Comparison of ENCODE assay signal across 19 cellular contexts in the genomic region with DNA sequence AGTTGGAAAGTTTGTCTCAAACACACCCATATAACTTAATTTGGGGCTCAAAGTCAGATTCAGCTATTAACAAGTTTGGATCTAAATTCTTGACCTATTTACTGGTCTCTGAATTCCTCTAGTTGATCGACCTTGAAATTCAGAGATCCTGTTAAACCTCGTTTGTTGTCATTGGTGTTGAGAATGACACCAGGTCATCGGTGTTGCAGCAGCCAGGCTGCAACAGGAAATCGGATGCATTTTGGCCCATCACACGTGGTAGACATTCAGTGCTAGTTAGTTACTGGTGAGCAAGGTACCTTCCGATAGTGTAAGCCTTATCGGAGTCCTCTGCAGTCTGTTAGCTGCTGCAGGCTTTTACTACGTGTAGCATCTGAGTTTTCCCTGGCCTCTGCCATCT.
DNase-seq lines count a peak whose midpoint lies in the region; ATAC-seq, FAIRE-seq and TF ChIP-seq lines count a peak whose summit lies in the region.
"Had no signal": no experiment of that assay in that cellular context is flagged by ENCODE, and none has a peak within 500 bp of the region (broad histone marks: within the 10 kb centered on the region; RNA-seq: fewer than 3 reads in every experiment).

No MANE protein-coding gene starts in this region.

- H2BK15ac ChIP-seq in mesendoderm (replicated peaks; ENCODE audit: low read depth) = no peak overlapping the region

- TF ChIP-seq POLR2A in body of pancreas (IDR thresholded peaks at IDR 0.05) = no peak

- H4K5ac ChIP-seq in mesendoderm (ENCODE audit: low read length) = no peak overlapping the region

- H3K23ac ChIP-seq in mesendoderm (ENCODE audit: low read length) = no peak overlapping the region

- H3K36me3 ChIP-seq in body of pancreas (replicated peaks in 1 of 2; ENCODE audit: insufficient read depth in 1 of 2, low read depth in 2 of 2) = no peaks in the 10 kb centered on the region
- H3K36me3 ChIP-seq in mesendoderm (ENCODE audit: control insufficient read depth, insufficient read depth, low read length) = no peaks in the 10 kb centered on the region

- no peak overlapping the region for H3K56ac ChIP-seq in mesendoderm (ENCODE audit: low read length)

- no peak overlapping the region for H3K18ac ChIP-seq in mesendoderm (ENCODE audit: low read length)

- H3K79me2 ChIP-seq in mesendoderm (ENCODE audit: control insufficient read depth, insufficient read depth, low read length) = no peaks in the 10 kb centered on the region

- no peak for TF ChIP-seq CTCF in body of pancreas (IDR thresholded peaks at IDR 0.05)

- no peak overlapping the region for H2AK5ac ChIP-seq in mesendoderm (ENCODE audit: low read length)

- no peak overlapping the region for H3K9ac ChIP-seq in mesendoderm (ENCODE audit: low read length)
- H3K9ac ChIP-seq: BLaER1 had no signal

- H3K4ac ChIP-seq in mesendoderm (ENCODE audit: low read depth, low read length) = no peak overlapping the region

- WGBS in body of pancreas, 2 donors = 62 to 74% methylated on average over 8 of the region's 8 CpGs
- no CpG with 5 or more reads among the region's 8 CpGs for WGBS in mesendoderm (ENCODE audit: extremely low coverage, insufficient coverage, low lambda C conversion rate)

- no peak overlapping the region for H2BK5ac ChIP-seq in mesendoderm (ENCODE audit: low read length)

- H3K4me1 ChIP-seq in body of pancreas (peaks cover 53% of the 10 kb centered on the region), mesendoderm (ENCODE audit: control insufficient read depth, low read depth, low read length) (peaks cover 6% of the 10 kb centered on the region)
- H3K4me1 ChIP-seq: Caco-2 had no signal

- peak; percentile 77 for FAIRE-seq in HTR-8/SVneo (lab: Jason Lieb, UNC)
- FAIRE-seq: A204.1, G401.6, GM12892 had no signal

- no peaks in the 10 kb centered on the region for H3K27me3 Mint-ChIP-seq in activated CD4-positive, alpha-beta memory T cell treated with anti-CD3 and anti-CD28 coated beads, Interleukin-2, amount 10 ng/mL, durations not matched to agents 7 days and 5 days
- H3K27me3 Mint-ChIP-seq in activated T-cell treated with anti-CD3 and anti-CD28 coated beads, Interleukin-2, amount 50 U/mL, for 24 hours = no peaks in the 10 kb centered on the region
- H3K27me3 Mint-ChIP-seq: B cell; CD4-positive, CD25-positive, alpha-beta regulatory T cell had no signal

- CTCF ChIA-PET in activated CD4-positive, alpha-beta memory T cell treated with anti-CD3 and anti-CD28 coated beads, Interleukin-2, amount 10 ng/mL, durations not matched to agents 7 days and 5 days (lab: Charles Lee) = interaction anchor here (0.7 kb wide), 1 partner anchor 82 kb away, joined by 3 read pairs; no protein-coding TSS in a partner anchor

- H3K4me3 Mint-ChIP-seq in activated CD4-positive, alpha-beta memory T cell treated with anti-CD3 and anti-CD28 coated beads, Interleukin-2, amount 10 ng/mL, durations not matched to agents 7 days and 5 days = no peak overlapping the region
- H3K4me3 Mint-ChIP-seq in activated T-cell treated with anti-CD3 and anti-CD28 coated beads, Interleukin-2, amount 50 U/mL, for 24 hours = no peak overlapping the region
- H3K4me3 Mint-ChIP-seq: B cell; CD4-positive, CD25-positive, alpha-beta regulatory T cell; CD8-positive, alpha-beta T cell; H9 had no signal

- no peak for DNase-seq in HTR-8/SVneo (ENCODE audit: insufficient read length, low spot score)
- no peak for DNase-seq in body of pancreas
- peak; percentile 73 for DNase-seq in mesendoderm
- no peak for DNase-seq in activated CD4-positive, alpha-beta memory T cell treated with anti-CD3 and anti-CD28 coated beads, Interleukin-2, amount 10 ng/mL, durations not matched to agents 7 days and 5 days
- DNase-seq in 8988T = no peak
- no peak for DNase-seq in activated T-cell treated with anti-CD3 and anti-CD28 coated beads, Interleukin-2, amount 50 U/mL, for 24 hours
- DNase-seq: Caco-2; CD4-positive, CD25-positive, alpha-beta regulatory T cell; CD8-positive, alpha-beta T cell; DMS153; DND-41; H9 had no signal

- no peaks in the 10 kb centered on the region for H3K27me3 ChIP-seq in body of pancreas
- H3K27me3 ChIP-seq in mesendoderm (ENCODE audit: insufficient read depth, low read length, poor library complexity) = no peaks in the 10 kb centered on the region
- H3K27me3 ChIP-seq: BLaER1 had no signal

- no peak overlapping the region for H3K4me3 ChIP-seq in body of pancreas
- no peak overlapping the region for H3K4me3 ChIP-seq in mesendoderm (ENCODE audit: low read length)
- H3K4me3 ChIP-seq: BLaER1 had no signal

- H3K27ac Mint-ChIP-seq in activated CD4-positive, alpha-beta memory T cell treated with anti-CD3 and anti-CD28 coated beads, Interleukin-2, amount 10 ng/mL, durations not matched to agents 7 days and 5 days = no peak overlapping the region
- H3K27ac Mint-ChIP-seq in activated T-cell treated with anti-CD3 and anti-CD28 coated beads, Interleukin-2, amount 50 U/mL, for 24 hours = no peak overlapping the region
- H3K27ac Mint-ChIP-seq: B cell; CD4-positive, CD25-positive, alpha-beta regulatory T cell; CD8-positive, alpha-beta T cell had no signal

- H3K36me3 Mint-ChIP-seq in activated CD4-positive, alpha-beta memory T cell treated with anti-CD3 and anti-CD28 coated beads, Interleukin-2, amount 10 ng/mL, durations not matched to agents 7 days and 5 days (ENCODE audit: low read depth) = peaks cover 41% of the 10 kb centered on the region
- peaks cover 73% of the 10 kb centered on the region for H3K36me3 Mint-ChIP-seq in activated T-cell treated with anti-CD3 and anti-CD28 coated beads, Interleukin-2, amount 50 U/mL, for 24 hours (ENCODE audit: low read depth)

- no peaks in the 10 kb centered on the region for H3K9me3 ChIP-seq in body of pancreas
- H3K9me3 ChIP-seq: BLaER1, Caco-2 had no signal

- no peak for ATAC-seq in body of pancreas
- ATAC-seq: CD8-positive, alpha-beta T cell; HCT116 had no signal

- POLR2A ChIA-PET in activated CD4-positive, alpha-beta memory T cell treated with anti-CD3 and anti-CD28 coated beads, Interleukin-2, amount 10 ng/mL, durations not matched to agents 7 days and 5 days (lab: Charles Lee) = no interaction called here

- H4K8ac ChIP-seq in mesendoderm (ENCODE audit: low read depth, low read length) = no peak overlapping the region

- H3K27ac ChIP-seq in body of pancreas (peak overlapping the region in 3 of 4 donors; percentile 32 to 47 (median 43)), mesendoderm (ENCODE audit: low read depth, low read length) (no peak overlapping the region)
- H3K27ac ChIP-seq: BLaER1, C4-2B had no signal

- H3K4me1 Mint-ChIP-seq in activated CD4-positive, alpha-beta memory T cell treated with anti-CD3 and anti-CD28 coated beads, Interleukin-2, amount 10 ng/mL, durations not matched to agents 7 days and 5 days = no peaks in the 10 kb centered on the region
- peaks cover 1% of the 10 kb centered on the region for H3K4me1 Mint-ChIP-seq in activated T-cell treated with anti-CD3 and anti-CD28 coated beads, Interleukin-2, amount 50 U/mL, for 24 hours (ENCODE audit: low read depth)
- H3K4me1 Mint-ChIP-seq: B cell had no signal

- H3K4me2 ChIP-seq in mesendoderm (ENCODE audit: low read length) = no peak overlapping the region
- H3K4me2 ChIP-seq: BLaER1 had no signal

- intact Hi-C loops in body of pancreas (cut with DNase I) = no loop called here

- no peaks in the 10 kb centered on the region for H3K79me1 ChIP-seq in mesendoderm (ENCODE audit: low read length)

- H3K9me3 Mint-ChIP-seq in activated CD4-positive, alpha-beta memory T cell treated with anti-CD3 and anti-CD28 coated beads, Interleukin-2, amount 10 ng/mL, durations not matched to agents 7 days and 5 days = no peaks in the 10 kb centered on the region
- no peaks in the 10 kb centered on the region for H3K9me3 Mint-ChIP-seq in activated T-cell treated with anti-CD3 and anti-CD28 coated beads, Interleukin-2, amount 50 U/mL, for 24 hours
- H3K9me3 Mint-ChIP-seq: CD4-positive, CD25-positive, alpha-beta regulatory T cell; CD8-positive, alpha-beta T cell; H9 had no signal

- no peak overlapping the region for H2BK120ac ChIP-seq in mesendoderm (ENCODE audit: low read depth, low read length)
